8 cellular contexts compared by ENCODE assay signal in the genomic region with DNA sequence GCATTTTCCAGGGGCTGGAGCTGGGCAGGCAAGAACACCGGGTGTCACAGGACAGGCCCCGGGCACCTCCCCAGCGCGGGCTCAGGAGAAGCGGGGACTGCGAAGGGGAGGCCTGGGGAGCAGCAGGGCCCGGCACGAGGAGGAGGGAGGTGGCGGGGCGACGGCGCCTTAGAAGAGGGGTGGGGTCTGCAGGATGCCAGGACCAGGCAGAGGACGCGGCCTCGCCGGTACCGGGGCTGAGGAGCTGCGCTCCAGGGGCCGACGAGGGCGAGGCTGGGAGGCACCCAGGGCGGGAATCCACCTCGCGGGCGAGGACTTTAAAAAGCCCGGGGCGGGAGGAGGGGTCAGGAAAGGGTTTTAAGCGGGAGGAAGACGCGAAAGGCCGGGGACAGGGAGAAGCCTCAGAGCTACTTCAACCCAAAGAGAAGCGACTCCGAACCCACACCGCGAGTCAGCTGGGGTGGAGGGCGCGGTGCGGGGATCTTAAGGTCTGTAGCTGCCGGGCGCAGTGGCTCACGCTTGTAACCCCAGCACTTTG. TPM values are rescaled to one million over a fixed set of nuclear protein-coding genes. Genes with fewer than 3 reads are reported as not detected.
DNase-seq lines count a peak whose midpoint lies in the region; ATAC-seq and TF ChIP-seq lines count a peak whose summit lies in the region.

No MANE protein-coding gene starts in this region.

- H3K4me1 Mint-ChIP-seq in HFFc6 (ENCODE audit: low read depth) = peaks cover 11% of the 10 kb centered on the region
- H3K4me1 Mint-ChIP-seq in activated CD8-positive, alpha-beta memory T cell treated with anti-CD3 and anti-CD28 coated beads, Interleukin-2, amount 10 ng/mL, durations not matched to agents 7 days and 5 days = peaks cover 16% of the 10 kb centered on the region

- H3K27ac ChIP-seq in esophagus squamous epithelium (peak overlapping the region; percentile 69 to 81 (median 80)), subcutaneous abdominal adipose tissue (ENCODE audit: low read depth, low read length) (peak overlapping the region; percentile 54)

- H3K36me3 Mint-ChIP-seq in HFFc6 (ENCODE audit: low read depth) = peaks cover 42% of the 10 kb centered on the region
- H3K36me3 Mint-ChIP-seq in activated CD8-positive, alpha-beta memory T cell treated with anti-CD3 and anti-CD28 coated beads, Interleukin-2, amount 10 ng/mL, durations not matched to agents 7 days and 5 days = peaks cover 54% of the 10 kb centered on the region

- H3K27ac Mint-ChIP-seq in HFFc6 = peak overlapping the region; percentile 10
- peak overlapping the region; percentile 83 for H3K27ac Mint-ChIP-seq in activated CD8-positive, alpha-beta memory T cell treated with anti-CD3 and anti-CD28 coated beads, Interleukin-2, amount 10 ng/mL, durations not matched to agents 7 days and 5 days

- peaks cover 4% of the 10 kb centered on the region; the same call in 1 of the 2 replicates for H3K27me3 Mint-ChIP-seq in HFFc6 (ENCODE audit: insufficient read depth)
- no peaks in the 10 kb centered on the region for H3K27me3 Mint-ChIP-seq in activated CD8-positive, alpha-beta memory T cell treated with anti-CD3 and anti-CD28 coated beads, Interleukin-2, amount 10 ng/mL, durations not matched to agents 7 days and 5 days

- H3K9me3 Mint-ChIP-seq in HFFc6 = peaks cover 62% of the 10 kb centered on the region
- peaks cover 35% of the 10 kb centered on the region for H3K9me3 Mint-ChIP-seq in activated CD8-positive, alpha-beta memory T cell treated with anti-CD3 and anti-CD28 coated beads, Interleukin-2, amount 10 ng/mL, durations not matched to agents 7 days and 5 days (ENCODE audit: low read depth)

- WGBS in esophagus squamous epithelium, 2 donors = 1 to 3% methylated on average over 19 to 22 of the region's 41 CpGs

- TF ChIP-seq CTCF in HFFc6 (IDR thresholded peaks at IDR 0.05) = no peak
- no peak for TF ChIP-seq CTCF in esophagus squamous epithelium (IDR thresholded peaks at IDR 0.05)

- H3K27me3 ChIP-seq in esophagus squamous epithelium (no peaks in the 10 kb centered on the region), subcutaneous abdominal adipose tissue (ENCODE audit: control insufficient read depth in 5 of 5, insufficient read depth in 4 of 5, low read length in 5 of 5) (no peaks in the 10 kb centered on the region)

- H3K4me3 ChIP-seq in esophagus squamous epithelium (peak overlapping the region; percentile 44 to 81 (median 58)), subcutaneous abdominal adipose tissue (ENCODE audit: low read depth in 1 of 5, low read length in 5 of 5) (peak overlapping the region; percentile 56 to 77 (median 76))

- intact Hi-C loops in esophagus squamous epithelium (cut with DNase I) = no loop called here

- no peak for TF ChIP-seq POLR2A in esophagus squamous epithelium (IDR thresholded peaks at IDR 0.05)

- H3K4me3 Mint-ChIP-seq in HFFc6 = peak overlapping the region; percentile 87
- peak overlapping the region; percentile 69 for H3K4me3 Mint-ChIP-seq in activated CD8-positive, alpha-beta memory T cell treated with anti-CD3 and anti-CD28 coated beads, Interleukin-2, amount 10 ng/mL, durations not matched to agents 7 days and 5 days

- peaks cover 0 to 30% (median 0%) of the 10 kb centered on the region in 3 donors for H3K36me3 ChIP-seq in esophagus squamous epithelium
- peaks cover 4 to 13% (median 8%) of the 10 kb centered on the region in 5 donors for H3K36me3 ChIP-seq in subcutaneous abdominal adipose tissue (ENCODE audit: control insufficient read depth in 5 of 5, insufficient read depth in 5 of 5, low read length in 5 of 5)

- ATAC-seq in activated CD8-positive, alpha-beta memory T cell treated with anti-CD3 and anti-CD28 coated beads, Interleukin-2, amount 10 ng/mL, durations not matched to agents 7 days and 5 days = peak; percentile 24
- ATAC-seq in GM18502 (IDR thresholded peaks at IDR 0.05; ENCODE audit: poor library complexity, unreplicated experiment) = no peak

- CTCF ChIA-PET in activated CD8-positive, alpha-beta memory T cell treated with anti-CD3 and anti-CD28 coated beads, Interleukin-2, amount 10 ng/mL, durations not matched to agents 7 days and 5 days (lab: Charles Lee) = interaction anchor here (1.3 kb wide), 1 partner anchor 56 kb away, joined by 3 read pairs; no protein-coding TSS in a partner anchor

- peak overlapping the region in 4 of 5 donors; percentile 75 to 87 (median 82) for H3K9ac ChIP-seq in subcutaneous abdominal adipose tissue (ENCODE audit: low read length in 5 of 5)

- H3K9me3 ChIP-seq in esophagus squamous epithelium = peaks cover 0 to 60% (median 13%) of the 10 kb centered on the region in 3 donors
- H3K9me3 ChIP-seq in subcutaneous abdominal adipose tissue (ENCODE audit: control insufficient read depth in 5 of 5, low read length in 5 of 5) = peaks cover 0 to 21% (median 7%) of the 10 kb centered on the region in 5 donors

- peaks cover 0 to 19% (median 3%) of the 10 kb centered on the region in 3 donors for H3K4me1 ChIP-seq in esophagus squamous epithelium
- peaks cover 0 to 24% (median 20%) of the 10 kb centered on the region in 5 donors for H3K4me1 ChIP-seq in subcutaneous abdominal adipose tissue (ENCODE audit: control insufficient read depth in 5 of 5, insufficient read depth in 5 of 5, low read length in 5 of 5)

- DNase-seq in AG08396 (ENCODE audit: low spot score) (peak; percentile 41), HFFc6 (no peak), esophagus squamous epithelium (lab: John Stamatoyannopoulos, UW) (no peak), myocyte (ENCODE audit: low read depth) (peak; percentile 14), NCI-H524 (lab: John Stamatoyannopoulos, UW) (no peak)
- DNase-seq in activated CD8-positive, alpha-beta memory T cell treated with anti-CD3 and anti-CD28 coated beads, Interleukin-2, amount 10 ng/mL, durations not matched to agents 7 days and 5 days = peak; percentile 46

RNA-seq across cellular contexts. Expression of a gene that starts 0.7 kb away (rescaled TPM):
- 1 to 10 TPM; 3.5 to 5.4 (median 4.4) TPM for total RNA-seq in HFFc6 (2021; fragmentation: NEBNext Ultra II Directional; extraction: Animal tissue kit (Norgen Biotek cat#: 25700))
- 10 to 100 TPM in 1 of 2 experiments, 1 to 10 TPM in 1; 6.1 to 11.0 TPM for total RNA-seq in activated CD8-positive, alpha-beta memory T cell treated with anti-CD3 and anti-CD28 coated beads, Interleukin-2, amount 10 ng/mL, durations not matched to agents 7 days and 5 days
- 1 to 10 TPM; 1.4 to 8.4 (median 3.1) TPM for total RNA-seq in esophagus squamous epithelium
- total RNA-seq in myocyte = 2.5 and 5.4 TPM in 2 replicates
- 2.2 TPM for polyA plus RNA-seq in myocyte (2012)

RNA-seq across cellular contexts. Expression of a gene that starts 25.5 kb away (rescaled TPM):
- 1 to 10 TPM; 3.2 to 4.6 (median 4.0) TPM for total RNA-seq in HFFc6 (2021; fragmentation: NEBNext Ultra II Directional; extraction: Animal tissue kit (Norgen Biotek cat#: 25700))
- total RNA-seq in activated CD8-positive, alpha-beta memory T cell treated with anti-CD3 and anti-CD28 coated beads, Interleukin-2, amount 10 ng/mL, durations not matched to agents 7 days and 5 days = under 1 TPM; 0.35 to 0.61 TPM
- total RNA-seq in esophagus squamous epithelium (1 to 10 TPM in 2 of 4 donors, under 1 TPM in 2; 0.26 to 4.6 (median 1.3) TPM), myocyte (3.7 and 6.9 TPM in 2 replicates)
- 3.2 TPM for polyA plus RNA-seq in myocyte (2012)

RNA-seq across cellular contexts. Expression of a gene that starts 35.0 kb away (rescaled TPM):
- total RNA-seq in HFFc6 (2021; fragmentation: NEBNext Ultra II Directional; extraction: Animal tissue kit (Norgen Biotek cat#: 25700)) = under 1 TPM; 0.08 to 0.40 (median 0.20) TPM
- total RNA-seq in activated CD8-positive, alpha-beta memory T cell treated with anti-CD3 and anti-CD28 coated beads, Interleukin-2, amount 10 ng/mL, durations not matched to agents 7 days and 5 days = 1 to 10 TPM; 2.9 to 6.0 TPM
- total RNA-seq in esophagus squamous epithelium (1 to 10 TPM in 3 of 4 donors, under 1 TPM in 1; 0.34 to 3.8 (median 1.3) TPM), myocyte (not detected in 2 replicates)
- not detected for polyA plus RNA-seq in myocyte (2012)

RNA-seq across cellular contexts. Expression of a gene that starts 55.0 kb away (rescaled TPM):
- 10 to 100 TPM; 13.5 to 17.3 (median 16.2) TPM for total RNA-seq in HFFc6 (2021; fragmentation: NEBNext Ultra II Directional; extraction: Animal tissue kit (Norgen Biotek cat#: 25700))
- 10 to 100 TPM; 27.4 to 35.7 TPM for total RNA-seq in activated CD8-positive, alpha-beta memory T cell treated with anti-CD3 and anti-CD28 coated beads, Interleukin-2, amount 10 ng/mL, durations not matched to agents 7 days and 5 days
- total RNA-seq in esophagus squamous epithelium = 10 to 100 TPM; 11.7 to 36.6 (median 13.5) TPM
- 22.1 and 35.0 TPM in 2 replicates for total RNA-seq in myocyte
- polyA plus RNA-seq in myocyte (2012) = 11.7 TPM

Comparison
In these comparisons a context has a peak if more than half of its experiments do, and no peak if none do; other contexts are left out.
1. DNase-seq: peak in AG08396 (single experiment), activated CD8-positive, alpha-beta memory T cell treated with anti-CD3 and anti-CD28 coated beads, Interleukin-2, amount 10 ng/mL, durations not matched to agents 7 days and 5 days (single experiment) and myocyte (single experiment); none in HFFc6 (single experiment), esophagus squamous epithelium (single experiment) and NCI-H524 (0 of 2).